Comparison of ENCODE assay signal across 32 cellular contexts in the genomic region with DNA sequence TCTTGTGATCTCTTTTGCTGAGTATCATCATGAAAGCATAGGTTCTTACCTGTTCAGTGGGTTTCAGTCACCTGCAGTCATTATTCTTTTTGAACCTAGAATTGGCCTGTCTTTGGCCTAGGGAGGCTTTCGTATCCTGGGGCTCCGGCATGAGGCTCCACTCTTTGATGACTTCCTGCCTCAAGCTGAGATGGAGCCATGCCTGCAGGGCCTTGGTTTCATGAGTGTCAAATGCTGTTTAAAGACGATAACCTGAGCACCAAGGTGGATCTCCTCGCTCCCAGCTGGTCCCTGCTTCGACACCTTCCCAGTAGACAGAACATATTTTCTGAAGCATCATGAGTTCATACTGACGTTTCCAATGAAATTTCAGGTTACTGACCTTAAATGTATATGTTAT.
"Had no signal": no experiment of that assay in that cellular context is flagged by ENCODE, and none has a peak within 500 bp of the region (broad histone marks: within the 10 kb centered on the region; RNA-seq: fewer than 3 reads in every experiment).

No MANE protein-coding gene starts in this region.

- H3K36me3 Mint-ChIP-seq: activated naive CD4-positive, alpha-beta T cell treated with anti-CD3 and anti-CD28 coated beads, Interleukin-2, amount 50 U/mL, for 24 hours had no signal

- H3K27me3 Mint-ChIP-seq: activated B cell treated with CpG ODN at 0.5 μM for 24 hours; activated CD8-positive, alpha-beta T cell treated with anti-CD3 and anti-CD28 coated beads for 36 hours; activated naive CD4-positive, alpha-beta T cell treated with anti-CD3 and anti-CD28 coated beads, Interleukin-2, amount 50 U/mL, for 24 hours; activated naive CD8-positive, alpha-beta T cell treated with anti-CD3 and anti-CD28 coated beads for 36 hours; activated naive CD8-positive, alpha-beta T cell treated with anti-CD3 and anti-CD28 coated beads, Interleukin-2, amount 50 U/mL, for 24 hours; activated T-helper 17 cell treated with anti-CD3 and anti-CD28 coated beads, Interleukin-2, amount 50 U/mL, for 72 hours; dendritic cell treated with granulocyte-macrophage colony-stimulating factor and Interleukin-4, amounts not matched to agents 40 ng/mL and 50 ng/mL, for 4 days had no signal

- H3K4me3 Mint-ChIP-seq: activated B cell treated with CpG ODN at 0.5 μM for 24 hours; activated CD8-positive, alpha-beta T cell treated with anti-CD3 and anti-CD28 coated beads for 36 hours; activated naive CD4-positive, alpha-beta T cell treated with anti-CD3 and anti-CD28 coated beads for 36 hours; activated naive CD4-positive, alpha-beta T cell treated with anti-CD3 and anti-CD28 coated beads, Interleukin-2, amount 50 U/mL, for 24 hours; activated naive CD8-positive, alpha-beta T cell treated with anti-CD3 and anti-CD28 coated beads for 36 hours; activated naive CD8-positive, alpha-beta T cell treated with anti-CD3 and anti-CD28 coated beads, Interleukin-2, amount 50 U/mL, for 24 hours; activated T-cell treated with anti-CD3 and anti-CD28 coated beads, Interleukin-2, amount 50 U/mL, for 4 hours; activated T-helper 17 cell treated with anti-CD3 and anti-CD28 coated beads, Interleukin-2, amount 50 U/mL, for 72 hours; central memory CD8-positive, alpha-beta T cell; dendritic cell treated with granulocyte-macrophage colony-stimulating factor and Interleukin-4, amounts not matched to agents 40 ng/mL and 50 ng/mL, for 4 days; T-helper 17 cell; T-helper 2 cell treated with Interferon-gamma antibody and Interleukin-4, amounts not matched to agents 5 μg/mL and 100 μg/mL, for 36 hours had no signal

- H3K36me3 ChIP-seq: adrenal gland, brain microvascular endothelial cell, esophagus muscularis mucosa, gastrocnemius medialis, WERI-Rb-1 had no signal

- ATAC-seq: activated CD4-positive, CD25-positive, alpha-beta regulatory T cell treated with anti-CD3 and anti-CD28 coated beads, Interleukin-2, amount 50 U/mL, for 24 hours; activated CD8-positive, alpha-beta T cell treated with anti-CD3 and anti-CD28 coated beads for 36 hours; activated naive CD8-positive, alpha-beta T cell treated with anti-CD3 and anti-CD28 coated beads, Interleukin-2, amount 50 U/mL, for 24 hours; activated T-cell treated with anti-CD3 and anti-CD28 coated beads, Interleukin-2, amount 50 U/mL, for 4 hours; activated T-helper 17 cell treated with anti-CD3 and anti-CD28 coated beads, Interleukin-2, amount 50 U/mL, for 72 hours; foreskin keratinocyte; gastrocnemius medialis; T-helper 17 cell had no signal

- H3K9me3 Mint-ChIP-seq: activated CD8-positive, alpha-beta T cell treated with anti-CD3 and anti-CD28 coated beads for 36 hours; activated naive CD4-positive, alpha-beta T cell treated with anti-CD3 and anti-CD28 coated beads for 36 hours; activated naive CD4-positive, alpha-beta T cell treated with anti-CD3 and anti-CD28 coated beads, Interleukin-2, amount 50 U/mL, for 24 hours; activated naive CD8-positive, alpha-beta T cell treated with anti-CD3 and anti-CD28 coated beads for 36 hours; activated naive CD8-positive, alpha-beta T cell treated with anti-CD3 and anti-CD28 coated beads, Interleukin-2, amount 50 U/mL, for 24 hours; activated T-helper 17 cell treated with anti-CD3 and anti-CD28 coated beads, Interleukin-2, amount 50 U/mL, for 72 hours; T-helper 2 cell treated with Interferon-gamma antibody and Interleukin-4, amounts not matched to agents 5 μg/mL and 100 μg/mL, for 36 hours had no signal

- H3K27ac ChIP-seq: adrenal gland, ascending aorta, brain microvascular endothelial cell, coronary artery, dorsolateral prefrontal cortex, esophagus muscularis mucosa, foreskin keratinocyte, gastrocnemius medialis, WERI-Rb-1 had no signal

- H3K27me3 ChIP-seq: adrenal gland, ascending aorta, brain microvascular endothelial cell, dorsolateral prefrontal cortex, esophagus muscularis mucosa, foreskin keratinocyte, gastrocnemius medialis had no signal

- H3K9me3 ChIP-seq: adrenal gland, ascending aorta, esophagus muscularis mucosa, gastrocnemius medialis had no signal

- H3K4me3 ChIP-seq: adrenal gland, ascending aorta, coronary artery, dorsolateral prefrontal cortex, esophagus muscularis mucosa, gastrocnemius medialis had no signal

- DNase-seq: activated B cell treated with CpG ODN at 0.5 μM for 24 hours; activated CD4-positive, alpha-beta T cell treated with anti-CD3 and anti-CD28 coated beads for 48 hours; activated CD4-positive, alpha-beta T cell treated with anti-CD3 and anti-CD28 coated beads, Interleukin-2, amount 50 U/mL, for 1 hour; activated CD4-positive, alpha-beta T cell treated with anti-CD3 and anti-CD28 coated beads, Interleukin-2, amount 50 U/mL, for 48 hours; activated CD8-positive, alpha-beta memory T cell treated with anti-CD3 and anti-CD28 coated beads for 24 hours; activated CD8-positive, alpha-beta T cell treated with anti-CD3 and anti-CD28 coated beads for 36 hours; activated effector memory CD4-positive, alpha-beta T cell treated with anti-CD3 and anti-CD28 coated beads, Interleukin-2, amount 50 U/mL, for 16 hours; activated naive CD4-positive, alpha-beta T cell treated with anti-CD3 and anti-CD28 coated beads for 36 hours; activated naive CD8-positive, alpha-beta T cell treated with anti-CD3 and anti-CD28 coated beads for 36 hours; activated naive CD8-positive, alpha-beta T cell treated with anti-CD3 and anti-CD28 coated beads, Interleukin-2, amount 50 U/mL, for 24 hours; activated T-cell treated with anti-CD3 and anti-CD28 coated beads, Interleukin-2, amount 50 U/mL, for 4 hours; adrenal gland; brain microvascular endothelial cell; effector memory CD4-positive, alpha-beta T cell; erythroblast; foreskin keratinocyte; gastrocnemius medialis; glutamatergic neuron; T-helper 1 cell; T-helper 17 cell; T1000; WERI-Rb-1 had no signal

- H3K27ac Mint-ChIP-seq: activated B cell treated with CpG ODN at 0.5 μM for 24 hours; activated CD8-positive, alpha-beta T cell treated with anti-CD3 and anti-CD28 coated beads for 36 hours; activated naive CD4-positive, alpha-beta T cell treated with anti-CD3 and anti-CD28 coated beads for 36 hours; activated naive CD8-positive, alpha-beta T cell treated with anti-CD3 and anti-CD28 coated beads for 36 hours; activated naive CD8-positive, alpha-beta T cell treated with anti-CD3 and anti-CD28 coated beads, Interleukin-2, amount 50 U/mL, for 24 hours; activated T-helper 17 cell treated with anti-CD3 and anti-CD28 coated beads, Interleukin-2, amount 50 U/mL, for 72 hours; dendritic cell treated with granulocyte-macrophage colony-stimulating factor and Interleukin-4, amounts not matched to agents 40 ng/mL and 50 ng/mL, for 4 days; T-helper 17 cell; T-helper 2 cell treated with Interferon-gamma antibody and Interleukin-4, amounts not matched to agents 5 μg/mL and 100 μg/mL, for 36 hours had no signal

- H3K4me1 Mint-ChIP-seq: activated T-helper 17 cell treated with anti-CD3 and anti-CD28 coated beads, Interleukin-2, amount 50 U/mL, for 72 hours; central memory CD8-positive, alpha-beta T cell had no signal

- H3K4me1 ChIP-seq: adrenal gland, ascending aorta, esophagus muscularis mucosa, foreskin keratinocyte, gastrocnemius medialis had no signal
